Comparison of ENCODE assay signal across 34 cellular contexts in the genomic region with DNA sequence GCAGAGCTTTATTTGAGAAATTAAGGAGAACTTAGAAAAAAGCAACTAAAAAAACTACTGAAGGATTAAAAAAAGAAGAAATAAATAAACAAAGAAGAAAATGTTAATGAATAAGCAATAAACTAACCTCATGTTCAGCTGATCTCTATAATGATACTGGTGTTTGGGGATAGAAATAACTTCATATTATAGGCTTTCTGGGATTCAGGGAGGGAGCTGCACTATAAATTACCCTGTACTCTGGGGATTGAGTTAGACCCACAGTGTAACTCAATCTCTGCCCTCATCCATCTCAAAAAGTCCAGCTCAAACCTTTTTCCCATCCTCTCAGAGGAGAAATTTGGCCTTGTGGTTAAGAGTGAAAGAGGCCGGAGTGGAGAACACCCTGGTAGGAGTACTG. TPM values are rescaled to one million over a fixed set of nuclear protein-coding genes. Genes with fewer than 3 reads are reported as not detected.
"Had no signal": no experiment of that assay in that cellular context is flagged by ENCODE, and none has a peak within 500 bp of the region (broad histone marks: within the 10 kb centered on the region; RNA-seq: fewer than 3 reads in every experiment).

No MANE protein-coding gene starts in this region.

- H3K9me3 Mint-ChIP-seq: activated CD8-positive, alpha-beta T cell treated with anti-CD3 and anti-CD28 coated beads for 36 hours; activated naive CD8-positive, alpha-beta T cell treated with anti-CD3 and anti-CD28 coated beads for 36 hours; activated T-cell treated with anti-CD3 and anti-CD28 coated beads, Interleukin-2, amount 50 U/mL, for 72 hours; activated T-helper 17 cell treated with anti-CD3 and anti-CD28 coated beads, Interleukin-2, amount 50 U/mL, for 72 hours had no signal

- H3K36me3 Mint-ChIP-seq: activated naive CD8-positive, alpha-beta T cell treated with anti-CD3 and anti-CD28 coated beads for 36 hours had no signal

- H3K4me1 Mint-ChIP-seq: activated naive CD8-positive, alpha-beta T cell treated with anti-CD3 and anti-CD28 coated beads for 36 hours; activated T-helper 17 cell treated with anti-CD3 and anti-CD28 coated beads, Interleukin-2, amount 50 U/mL, for 72 hours had no signal

- H3K36me3 ChIP-seq: SJCRH30, WERI-Rb-1 had no signal

- H3K27ac ChIP-seq: brain microvascular endothelial cell, SJCRH30, SK-N-MC, WERI-Rb-1 had no signal

- H3K4me3 Mint-ChIP-seq: activated CD8-positive, alpha-beta T cell treated with anti-CD3 and anti-CD28 coated beads for 36 hours; activated naive CD8-positive, alpha-beta T cell treated with anti-CD3 and anti-CD28 coated beads for 36 hours; activated T-cell treated with anti-CD3 and anti-CD28 coated beads, Interleukin-2, amount 50 U/mL, for 72 hours; activated T-helper 17 cell treated with anti-CD3 and anti-CD28 coated beads, Interleukin-2, amount 50 U/mL, for 72 hours had no signal

- H3K27me3 ChIP-seq: brain microvascular endothelial cell, MG63, SJCRH30 had no signal

- ATAC-seq: activated CD8-positive, alpha-beta T cell treated with anti-CD3 and anti-CD28 coated beads for 36 hours; activated T-cell treated with anti-CD3 and anti-CD28 coated beads, Interleukin-2, amount 50 U/mL, for 72 hours; activated T-helper 17 cell treated with anti-CD3 and anti-CD28 coated beads, Interleukin-2, amount 50 U/mL, for 72 hours had no signal

- H3K9me3 ChIP-seq: MG63, SJCRH30 had no signal

- DNase-seq: activated CD4-positive, alpha-beta T cell treated with anti-CD3 and anti-CD28 coated beads for 1 hour; activated CD4-positive, alpha-beta T cell treated with anti-CD3 and anti-CD28 coated beads for 48 hours; activated CD4-positive, alpha-beta T cell treated with anti-CD3 and anti-CD28 coated beads, Interleukin-2, amount 50 U/mL, for 4 hours; activated CD4-positive, CD25-positive, alpha-beta regulatory T cell; activated CD8-positive, alpha-beta T cell treated with anti-CD3 and anti-CD28 coated beads for 36 hours; activated effector memory CD4-positive, alpha-beta T cell treated with anti-CD3 and anti-CD28 coated beads, Interleukin-2, amount 50 U/mL, for 16 hours; activated naive CD4-positive, alpha-beta T cell; activated naive CD4-positive, alpha-beta T cell treated with anti-CD3 and anti-CD28 coated beads, Interleukin-2, amount 50 U/mL, for 16 hours; activated naive CD8-positive, alpha-beta T cell treated with anti-CD3 and anti-CD28 coated beads for 36 hours; activated T-cell treated with anti-CD3 and anti-CD28 coated beads, Interleukin-2, amount 50 U/mL, for 1 hour; activated T-cell treated with anti-CD3 and anti-CD28 coated beads, Interleukin-2, amount 50 U/mL, for 72 hours; amniotic stem cell; aorta; brain microvascular endothelial cell; central memory CD4-positive, alpha-beta T cell; Karpas-422; MG63; NCI-H1048; NCI-H1105 treated with DMSO at 0.1 percent for 48 hours; NCI-H1436 treated with DMSO at 0.1 percent for 48 hours; NCI-H1694 treated with DMSO at 0.1 percent for 48 hours; NCI-H2029; NCI-H345; NCI-H524 treated with DMSO at 0.1 percent for 48 hours; NK-92 treated with Interleukin-12 subunit alpha and Interleukin-12 subunit beta, amount 100 ng/mL, for 24 hours; SHP77; SJCRH30; T1000; WERI-Rb-1 had no signal

- H3K27ac Mint-ChIP-seq: activated CD8-positive, alpha-beta T cell treated with anti-CD3 and anti-CD28 coated beads for 36 hours; activated naive CD8-positive, alpha-beta T cell treated with anti-CD3 and anti-CD28 coated beads for 36 hours; activated T-cell treated with anti-CD3 and anti-CD28 coated beads, Interleukin-2, amount 50 U/mL, for 72 hours; activated T-helper 17 cell treated with anti-CD3 and anti-CD28 coated beads, Interleukin-2, amount 50 U/mL, for 72 hours had no signal

- H3K4me3 ChIP-seq: MG63, SJCRH30, SK-N-MC had no signal

RNA-seq across cellular contexts. Expression of a gene that starts 33.8 kb away (rescaled TPM):
- total RNA-seq: activated CD8-positive, alpha-beta memory T cell treated with anti-CD3 and anti-CD28 coated beads for 36 hours; activated T-helper 17 cell treated with anti-CD3 and anti-CD28 coated beads, Interleukin-2, amount 50 U/mL, for 72 hours; T-helper 1 cell treated with Interleukin-12 subunit alpha and Interleukin-12 subunit beta and Interleukin-4 antibody, amounts not matched to agents 30 ng/mL and 1 ng/mL, for 36 hours; T-helper 2 cell treated with Interferon-gamma antibody and Interleukin-4, amounts not matched to agents 100 ng/mL and 5 ng/mL, for 36 hours had no signal
